In the genomic region with DNA sequence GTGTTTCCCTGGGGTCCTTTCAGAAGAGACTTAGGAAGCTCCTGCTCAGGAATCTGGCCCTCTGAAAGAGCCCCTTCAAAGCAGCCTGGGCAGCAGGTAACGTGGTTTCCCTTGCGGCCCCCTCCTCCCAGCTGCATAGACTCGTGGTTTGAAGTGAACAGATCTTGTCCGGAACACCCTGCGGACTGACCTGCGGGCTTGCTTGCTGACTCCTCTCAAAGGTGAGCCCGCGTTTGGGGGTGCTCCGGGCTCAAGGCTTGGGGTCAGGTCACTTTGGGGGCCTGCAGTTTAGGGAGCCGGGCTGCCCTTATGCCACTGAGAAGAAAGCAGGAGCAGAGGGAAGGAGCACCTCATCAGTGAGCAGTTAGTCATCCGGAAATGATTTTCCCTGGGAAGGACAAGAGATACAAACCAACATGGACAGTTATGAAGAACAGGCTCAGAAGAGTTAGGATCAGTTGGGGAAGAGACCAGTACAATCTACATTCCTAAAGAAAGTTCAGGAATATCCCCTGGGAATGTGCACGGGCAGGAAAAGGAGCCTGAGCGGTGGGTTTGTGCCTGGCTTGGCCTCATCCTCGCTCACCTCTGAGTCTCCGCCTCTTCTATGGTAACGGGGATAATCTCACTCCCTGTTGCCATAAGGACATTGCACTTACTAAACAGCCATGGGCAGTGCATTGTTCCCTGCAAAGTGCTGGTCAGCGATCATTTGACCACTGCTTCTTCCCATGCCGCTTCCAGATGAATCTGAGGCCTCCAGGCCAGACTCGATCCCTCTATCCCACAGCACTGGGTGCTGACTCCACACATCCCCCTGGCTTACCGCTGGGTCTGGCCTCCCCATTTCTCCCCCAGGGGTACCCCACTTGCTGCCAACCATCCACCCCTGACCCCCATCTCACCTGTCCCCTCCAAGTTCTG, we compare ENCODE assay signal across 14 cellular contexts. TPM values are rescaled to one million over a fixed set of nuclear protein-coding genes. Genes with fewer than 3 reads are reported as not detected.
DNase-seq lines count a peak whose midpoint lies in the region; ATAC-seq and TF ChIP-seq lines count a peak whose summit lies in the region.
"Had no signal": no experiment of that assay in that cellular context is flagged by ENCODE, and none has a peak within 500 bp of the region (broad histone marks: within the 10 kb centered on the region; RNA-seq: fewer than 3 reads in every experiment).

No MANE protein-coding gene starts in this region.

- CTCF ChIA-PET in OCI-LY7 (lab: Charles Lee; ENCODE audit: unreplicated experiment): interaction anchor here (0.5 to 1.5 kb wide), 2 partner anchors 9 to 122 kb away, joined by 5 to 6 read pairs; partner anchors contain the start of gene WDR59

- H3K4me2 ChIP-seq in OCI-LY7 (ENCODE audit: low read length) (peak overlapping the region; percentile 59; the same call in 1 of the 2 replicates), smooth muscle cell (peak overlapping the region; percentile 36)

- H3K27ac Mint-ChIP-seq in T-helper 1 cell treated with Interleukin-12 subunit alpha and Interleukin-12 subunit beta and Interleukin-4 antibody, amounts not matched to agents 30 μg/mL and 1 μg/mL, for 36 hours: peak overlapping the region; percentile 79
- H3K27ac Mint-ChIP-seq: type B pancreatic cell had no signal

- WGBS in gastroesophageal sphincter (ENCODE audit: low coverage in 1 of 2), 2 donors: 92% methylated on average over 9 of the region's 20 CpGs; no CpG with 5 or more reads in 1 of the 2 donors
- 89% methylated on average over 20 of the region's 20 CpGs for WGBS in smooth muscle cell (ENCODE audit: low lambda C conversion rate)

- DNase-seq in T-helper 1 cell (no peak), OCI-LY7 (ENCODE audit: low spot score) (no peak), smooth muscle cell (lab: John Stamatoyannopoulos, UW; ENCODE audit: unreplicated experiment) (no peak), AML-193 (lab: John Stamatoyannopoulos, UW) (no peak), NCI-H510A treated with DMSO at 0.1 percent for 48 hours (lab: John Stamatoyannopoulos, UW) (no peak), DMS153 (lab: John Stamatoyannopoulos, UW) (no peak)
- DNase-seq: EL; erythroblast; NCI-H524; occipital lobe; stimulated activated CD4-positive, alpha-beta T cell treated with anti-CD3 and anti-CD28 coated beads, Interleukin-4, amount 100 ng/mL, for 1 hour had no signal

- TF ChIP-seq CTCF in OCI-LY7 (conservative IDR thresholded peaks at IDR 0.05; ENCODE audit: low read length) (no peak), gastroesophageal sphincter (IDR thresholded peaks at IDR 0.05) (no peak), smooth muscle cell (IDR thresholded peaks at IDR 0.05; ENCODE audit: borderline replicate concordance, insufficient read depth, poor library complexity, severe bottlenecking) (no peak)

- no peaks in the 10 kb centered on the region for H3K9me2 ChIP-seq in OCI-LY7 (ENCODE audit: insufficient read depth, low read length)

- peaks cover 30% of the 10 kb centered on the region for H3K36me3 Mint-ChIP-seq in T-helper 1 cell treated with Interleukin-12 subunit alpha and Interleukin-12 subunit beta and Interleukin-4 antibody, amounts not matched to agents 30 μg/mL and 1 μg/mL, for 36 hours (ENCODE audit: low read depth)

- H3K9me3 ChIP-seq in OCI-LY7 (ENCODE audit: low read length): no peaks in the 10 kb centered on the region
- no peaks in the 10 kb centered on the region for H3K9me3 ChIP-seq in gastroesophageal sphincter
- no peaks in the 10 kb centered on the region for H3K9me3 ChIP-seq in smooth muscle cell (replicated peaks; ENCODE audit: low read depth)

- POLR2A ChIA-PET in OCI-LY7 (lab: Charles Lee): interaction anchor here (0.5 to 1.5 kb wide), 6 partner anchors 12 to 593 kb away, joined by 3 to 5 read pairs (median 3); partner anchors contain the start of gene WDR59

- BruUV-seq in OCI-LY7 (replicated peaks; lab: Mats Ljungman, UMichigan): no TSS peak

- peaks cover 68% of the 10 kb centered on the region for H3K4me1 ChIP-seq in OCI-LY7 (ENCODE audit: insufficient read depth, low read length, poor library complexity, severe bottlenecking)
- peaks cover 14 to 75% (median 61%) of the 10 kb centered on the region in 3 donors for H3K4me1 ChIP-seq in gastroesophageal sphincter
- peaks cover 45% of the 10 kb centered on the region for H3K4me1 ChIP-seq in smooth muscle cell (ENCODE audit: low read depth)

- no peak overlapping the region for H3K4me3 ChIP-seq in OCI-LY7 (ENCODE audit: low read depth, low read length, poor library complexity, severe bottlenecking)
- no peak overlapping the region for H3K4me3 ChIP-seq in gastroesophageal sphincter
- no peak overlapping the region for H3K4me3 ChIP-seq in smooth muscle cell

- TF ChIP-seq EP300 in gastroesophageal sphincter (IDR thresholded peaks at IDR 0.05): no peak

- H2AFZ ChIP-seq in OCI-LY7 (ENCODE audit: low read length) (no peak overlapping the region), smooth muscle cell (ENCODE audit: low read depth) (no peak overlapping the region)

- no peak for TF ChIP-seq POLR2A in gastroesophageal sphincter (IDR thresholded peaks at IDR 0.05)

- peaks cover 7% of the 10 kb centered on the region for H3F3A ChIP-seq in smooth muscle cell (ENCODE audit: low read depth)

- H3K79me2 ChIP-seq in OCI-LY7 (ENCODE audit: insufficient read depth, low read depth, low read length) (no peaks in the 10 kb centered on the region), smooth muscle cell (ENCODE audit: low read depth) (no peaks in the 10 kb centered on the region)

- H3K9ac ChIP-seq in smooth muscle cell (ENCODE audit: low read depth): no peak overlapping the region

- H4K20me1 ChIP-seq in OCI-LY7 (ENCODE audit: insufficient read depth, low read length): no peaks in the 10 kb centered on the region
- peaks cover 14% of the 10 kb centered on the region for H4K20me1 ChIP-seq in smooth muscle cell (ENCODE audit: low read depth)

- H3K36me3 ChIP-seq in OCI-LY7 (ENCODE audit: insufficient read depth, low read length) (no peaks in the 10 kb centered on the region), gastroesophageal sphincter (no peaks in the 10 kb centered on the region), smooth muscle cell (ENCODE audit: low read depth) (no peaks in the 10 kb centered on the region)

- H3K27me3 Mint-ChIP-seq in T-helper 1 cell treated with Interleukin-12 subunit alpha and Interleukin-12 subunit beta and Interleukin-4 antibody, amounts not matched to agents 30 μg/mL and 1 μg/mL, for 36 hours (ENCODE audit: low read depth): no peaks in the 10 kb centered on the region
- H3K27me3 Mint-ChIP-seq: type B pancreatic cell had no signal

- intact Hi-C loops in OCI-LY7 (cut with micrococcal nuclease; ENCODE audit: unreplicated experiment): no loop called here

- no peaks in the 10 kb centered on the region for H3K27me3 ChIP-seq in gastroesophageal sphincter
- H3K27me3 ChIP-seq in smooth muscle cell (ENCODE audit: low read depth): no peaks in the 10 kb centered on the region

- H3K27ac ChIP-seq in OCI-LY7 (ENCODE audit: low read depth, low read length, poor library complexity, severe bottlenecking) (no peak overlapping the region), gastroesophageal sphincter (peak overlapping the region; percentile 11 to 87 (median 86)), smooth muscle cell (ENCODE audit: low read depth) (no peak overlapping the region)

- peaks cover 78% of the 10 kb centered on the region for H3K4me1 Mint-ChIP-seq in T-helper 1 cell treated with Interleukin-12 subunit alpha and Interleukin-12 subunit beta and Interleukin-4 antibody, amounts not matched to agents 30 μg/mL and 1 μg/mL, for 36 hours (ENCODE audit: low read depth)

- no peak for ATAC-seq in gastroesophageal sphincter

- H3K9me3 Mint-ChIP-seq in T-helper 1 cell treated with Interleukin-12 subunit alpha and Interleukin-12 subunit beta and Interleukin-4 antibody, amounts not matched to agents 30 μg/mL and 1 μg/mL, for 36 hours: no peaks in the 10 kb centered on the region
- H3K9me3 Mint-ChIP-seq: type B pancreatic cell had no signal

- H3K4me3 Mint-ChIP-seq in T-helper 1 cell treated with Interleukin-12 subunit alpha and Interleukin-12 subunit beta and Interleukin-4 antibody, amounts not matched to agents 30 μg/mL and 1 μg/mL, for 36 hours: peak overlapping the region; percentile 44
- H3K4me3 Mint-ChIP-seq: type B pancreatic cell had no signal

RNA-seq across cellular contexts. Expression of gene LDHD, which starts 10.0 kb away (rescaled TPM):
- 0.09 and 0.67 TPM in 2 replicates for total RNA-seq in OCI-LY7 (2014; rRNA removed; shearing (Covaris generic))
- total RNA-seq in OCI-LY7 (2022) (0.48 and 0.83 TPM in 2 replicates), gastroesophageal sphincter (10 to 100 TPM in 2 of 4 donors, 1 to 10 TPM in 2; 5.1 to 12.8 (median 8.6) TPM), smooth muscle cell (0.67 and 0.85 TPM in 2 replicates)
- polyA plus RNA-seq in smooth muscle cell: 1.2 and 1.5 TPM in 2 replicates

RNA-seq across cellular contexts. Expression of gene ZFP1, which starts 41.7 kb away (rescaled TPM):
- 17.3 and 25.0 TPM in 2 replicates for total RNA-seq in OCI-LY7 (2014; rRNA removed; shearing (Covaris generic))
- 23.0 and 23.9 TPM in 2 replicates for total RNA-seq in OCI-LY7 (2022)
- total RNA-seq in gastroesophageal sphincter: 10 to 100 TPM in 3 of 4 donors, 1 to 10 TPM in 1; 9.8 to 18.4 (median 15.4) TPM
- total RNA-seq in smooth muscle cell: 15.0 and 29.0 TPM in 2 replicates
- polyA plus RNA-seq in smooth muscle cell: 12.5 and 12.6 TPM in 2 replicates

Comparison
In these comparisons a context has a peak if more than half of its experiments do, and no peak if none do; other contexts are left out.
1. H3K27ac ChIP-seq: peak in gastroesophageal sphincter (4 of 4); none in OCI-LY7 (single experiment) and smooth muscle cell (single experiment).